Comparison of ENCODE assay signal across 9 cellular contexts in the genomic region with DNA sequence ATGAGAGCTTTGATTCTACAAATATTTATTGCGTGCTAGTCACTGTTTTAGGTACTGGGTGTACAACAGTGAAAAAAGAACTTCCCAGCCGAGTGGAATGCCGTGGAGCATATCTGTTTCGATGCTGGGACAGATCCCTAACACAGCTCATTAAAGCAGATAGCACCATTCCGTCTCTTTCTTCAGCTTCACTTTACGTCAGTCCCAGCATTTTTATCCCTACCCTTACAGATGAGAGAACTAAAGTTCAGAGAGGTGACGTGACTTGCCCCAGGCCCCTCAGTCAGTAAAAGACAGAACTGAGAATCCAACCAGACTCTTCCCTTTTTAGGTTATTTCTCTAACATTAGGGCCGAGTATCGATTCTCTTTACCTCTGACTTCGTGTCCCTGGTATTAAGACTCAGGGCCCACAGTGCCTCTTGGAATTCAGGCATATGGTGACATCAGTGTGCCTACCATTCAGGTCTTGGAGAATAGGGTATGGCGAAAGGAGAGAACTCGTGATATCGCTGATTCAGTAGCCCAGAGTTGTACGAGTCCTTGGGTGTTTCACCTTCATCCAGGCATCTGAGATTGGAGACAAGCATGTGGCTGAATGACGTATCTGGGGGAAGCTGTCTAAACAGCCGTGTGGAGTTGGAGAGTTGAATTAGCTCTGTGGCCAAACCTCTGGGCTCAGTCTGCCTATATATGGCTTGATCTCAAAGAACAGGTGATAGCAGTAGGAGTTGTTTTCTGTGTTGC. TPM values are rescaled to one million over a fixed set of nuclear protein-coding genes. Genes with fewer than 3 reads are reported as not detected.
A peak's percentile ranks its signal among the peaks of the same experiment; 100 is the strongest.
DNase-seq lines count a peak whose midpoint lies in the region; ATAC-seq lines count a peak whose summit lies in the region.
"Had no signal": no experiment of that assay in that cellular context is flagged by ENCODE, and none has a peak within 500 bp of the region (broad histone marks: within the 10 kb centered on the region; RNA-seq: fewer than 3 reads in every experiment).

No MANE protein-coding gene starts in this region.

- H2BK15ac ChIP-seq in mesendoderm (replicated peaks; ENCODE audit: low read depth): no peak overlapping the region

- peaks cover 88% of the 10 kb centered on the region for H3K79me2 ChIP-seq in mesendoderm (ENCODE audit: control insufficient read depth, insufficient read depth, low read length)

- H4K8ac ChIP-seq in mesendoderm (ENCODE audit: low read depth, low read length): no peak overlapping the region

- no peak overlapping the region for H3K4me3 Mint-ChIP-seq in central memory CD8-positive, alpha-beta T cell
- H3K4me3 Mint-ChIP-seq in activated T-cell treated with anti-CD3 and anti-CD28 coated beads, Interleukin-2, amount 50 U/mL, for 24 hours: no peak overlapping the region
- H3K4me3 Mint-ChIP-seq in activated CD4-positive, alpha-beta T cell treated with anti-CD3 and anti-CD28 coated beads, Interleukin-2, amount 10 ng/mL, durations not matched to agents 24 days and 14 days: no peak overlapping the region

- H3K4me3 ChIP-seq in mesendoderm (ENCODE audit: low read length): no peak overlapping the region

- H3K36me3 ChIP-seq in mesendoderm (ENCODE audit: control insufficient read depth, insufficient read depth, low read length): no peaks in the 10 kb centered on the region

- H2BK120ac ChIP-seq in mesendoderm (ENCODE audit: low read depth, low read length): no peak overlapping the region

- peaks cover 82% of the 10 kb centered on the region for H3K4me1 Mint-ChIP-seq in central memory CD8-positive, alpha-beta T cell
- peaks cover 70% of the 10 kb centered on the region for H3K4me1 Mint-ChIP-seq in activated T-cell treated with anti-CD3 and anti-CD28 coated beads, Interleukin-2, amount 50 U/mL, for 24 hours (ENCODE audit: low read depth)
- peaks cover 63% of the 10 kb centered on the region for H3K4me1 Mint-ChIP-seq in activated CD4-positive, alpha-beta T cell treated with anti-CD3 and anti-CD28 coated beads, Interleukin-2, amount 10 ng/mL, durations not matched to agents 24 days and 14 days

- peak overlapping the region; percentile 4 for H3K27ac Mint-ChIP-seq in central memory CD8-positive, alpha-beta T cell (ENCODE audit: low read depth)
- no peak overlapping the region for H3K27ac Mint-ChIP-seq in activated T-cell treated with anti-CD3 and anti-CD28 coated beads, Interleukin-2, amount 50 U/mL, for 24 hours
- no peak overlapping the region for H3K27ac Mint-ChIP-seq in activated CD4-positive, alpha-beta T cell treated with anti-CD3 and anti-CD28 coated beads, Interleukin-2, amount 10 ng/mL, durations not matched to agents 24 days and 14 days

- no peak overlapping the region for H2BK5ac ChIP-seq in mesendoderm (ENCODE audit: low read length)

- peaks cover 43% of the 10 kb centered on the region for H3K79me1 ChIP-seq in mesendoderm (ENCODE audit: low read length)

- H3K4ac ChIP-seq in mesendoderm (ENCODE audit: low read depth, low read length): no peak overlapping the region

- no peaks in the 10 kb centered on the region for H3K27me3 ChIP-seq in mesendoderm (ENCODE audit: insufficient read depth, low read length, poor library complexity)

- no peak overlapping the region for H3K56ac ChIP-seq in mesendoderm (ENCODE audit: low read length)

- no peak overlapping the region for H3K9ac ChIP-seq in mesendoderm (ENCODE audit: low read length)

- intact Hi-C loops in activated CD4-positive, alpha-beta T cell treated with anti-CD3 and anti-CD28 coated beads, Interleukin-2, amount 10 ng/mL, durations not matched to agents 24 days and 14 days (cut with micrococcal nuclease): no loop called here

- no peak overlapping the region for H3K23ac ChIP-seq in mesendoderm (ENCODE audit: low read length)

- peaks cover 7% of the 10 kb centered on the region for H3K36me3 Mint-ChIP-seq in central memory CD8-positive, alpha-beta T cell (ENCODE audit: insufficient read depth)
- peaks cover 35% of the 10 kb centered on the region for H3K36me3 Mint-ChIP-seq in activated T-cell treated with anti-CD3 and anti-CD28 coated beads, Interleukin-2, amount 50 U/mL, for 24 hours (ENCODE audit: low read depth)
- H3K36me3 Mint-ChIP-seq in activated CD4-positive, alpha-beta T cell treated with anti-CD3 and anti-CD28 coated beads, Interleukin-2, amount 10 ng/mL, durations not matched to agents 24 days and 14 days (ENCODE audit: low read depth): peaks cover 21% of the 10 kb centered on the region

- H3K27ac ChIP-seq in mesendoderm (ENCODE audit: low read depth, low read length) (peak overlapping the region; percentile 5), temporal lobe (ENCODE audit: low read depth, low read length) (peak overlapping the region; percentile 40)

- DNase-seq in LHCN-M2 (ENCODE audit: low read depth): peak; percentile 98
- no peak for DNase-seq in central memory CD8-positive, alpha-beta T cell (ENCODE audit: low spot score in 2 of 2)
- peak; percentile 82 for DNase-seq in mesendoderm
- DNase-seq in activated T-cell treated with anti-CD3 and anti-CD28 coated beads, Interleukin-2, amount 50 U/mL, for 24 hours: no peak
- no peak for DNase-seq in activated CD4-positive, alpha-beta T cell treated with anti-CD3 and anti-CD28 coated beads, Interleukin-2, amount 10 ng/mL, durations not matched to agents 24 days and 14 days
- DNase-seq: NCI-H187 treated with DMSO at 0.1 percent for 48 hours had no signal

- H3K4me1 ChIP-seq in mesendoderm (ENCODE audit: control insufficient read depth, low read depth, low read length): peaks cover 16% of the 10 kb centered on the region

- ATAC-seq in central memory CD8-positive, alpha-beta T cell (replicated peaks; ENCODE audit: extremely low read depth, poor library complexity, severe bottlenecking): no peak
- ATAC-seq in GM21423 (IDR thresholded peaks at IDR 0.05; ENCODE audit: unreplicated experiment): no peak
- ATAC-seq in activated CD4-positive, CD25-positive, alpha-beta regulatory T cell treated with anti-CD3 and anti-CD28 coated beads, Interleukin-2, amount 50 U/mL, for 24 hours: no peak

- H3K9me3 Mint-ChIP-seq in central memory CD8-positive, alpha-beta T cell: no peaks in the 10 kb centered on the region
- H3K9me3 Mint-ChIP-seq in activated T-cell treated with anti-CD3 and anti-CD28 coated beads, Interleukin-2, amount 50 U/mL, for 24 hours: no peaks in the 10 kb centered on the region
- no peaks in the 10 kb centered on the region for H3K9me3 Mint-ChIP-seq in activated CD4-positive, alpha-beta T cell treated with anti-CD3 and anti-CD28 coated beads, Interleukin-2, amount 10 ng/mL, durations not matched to agents 24 days and 14 days

- peak overlapping the region; percentile 41 for H3K18ac ChIP-seq in mesendoderm (ENCODE audit: low read length)

- no CpG with 5 or more reads among the region's 16 CpGs for WGBS in mesendoderm (ENCODE audit: extremely low coverage, insufficient coverage, low lambda C conversion rate)

- H3K4me2 ChIP-seq in mesendoderm (ENCODE audit: low read length): no peak overlapping the region

- H4K5ac ChIP-seq in mesendoderm (ENCODE audit: low read length): no peak overlapping the region

- H2AK5ac ChIP-seq in mesendoderm (ENCODE audit: low read length): no peak overlapping the region

- no peaks in the 10 kb centered on the region for H3K27me3 Mint-ChIP-seq in central memory CD8-positive, alpha-beta T cell
- no peaks in the 10 kb centered on the region for H3K27me3 Mint-ChIP-seq in activated T-cell treated with anti-CD3 and anti-CD28 coated beads, Interleukin-2, amount 50 U/mL, for 24 hours
- no peaks in the 10 kb centered on the region for H3K27me3 Mint-ChIP-seq in activated CD4-positive, alpha-beta T cell treated with anti-CD3 and anti-CD28 coated beads, Interleukin-2, amount 10 ng/mL, durations not matched to agents 24 days and 14 days

RNA-seq across cellular contexts. Expression of a gene that starts 27.1 kb away (rescaled TPM):
- total RNA-seq in LHCN-M2 (2014; rRNA removed): 451 and 519 TPM in 2 replicates
- 1,228 TPM for polyA plus RNA-seq in LHCN-M2 (2012)
- 294 TPM for polyA plus RNA-seq in mesendoderm (2013, experiment 1 of 2)
- polyA plus RNA-seq in mesendoderm (2013, experiment 2 of 2): 302 TPM
- total RNA-seq in temporal lobe: 51.9 TPM
- 243 and 257 TPM in 2 replicates for total RNA-seq in activated CD4-positive, alpha-beta T cell treated with anti-CD3 and anti-CD28 coated beads, Interleukin-2, amount 10 ng/mL, durations not matched to agents 24 days and 14 days

RNA-seq across cellular contexts. Expression of a gene that starts 55.6 kb away (rescaled TPM):
- total RNA-seq in LHCN-M2 (2014; rRNA removed) (279 and 320 TPM in 2 replicates), temporal lobe (89.0 TPM)
- 371 TPM for polyA plus RNA-seq in LHCN-M2 (2012)
- 422 TPM for polyA plus RNA-seq in mesendoderm (2013, experiment 1 of 2)
- polyA plus RNA-seq in mesendoderm (2013, experiment 2 of 2): 421 TPM
- 321 and 322 TPM in 2 replicates for total RNA-seq in activated CD4-positive, alpha-beta T cell treated with anti-CD3 and anti-CD28 coated beads, Interleukin-2, amount 10 ng/mL, durations not matched to agents 24 days and 14 days

RNA-seq across cellular contexts. Expression of a gene that starts 56.8 kb away (rescaled TPM):
- total RNA-seq in LHCN-M2 (2014; rRNA removed) (0.19 and 2.0 TPM in 2 replicates), temporal lobe (0.49 TPM)
- polyA plus RNA-seq in LHCN-M2 (2012): 0.09 TPM
- 9.1 TPM for polyA plus RNA-seq in mesendoderm (2013, experiment 1 of 2)
- polyA plus RNA-seq in mesendoderm (2013, experiment 2 of 2): 8.6 TPM
- 156 and 172 TPM in 2 replicates for total RNA-seq in activated CD4-positive, alpha-beta T cell treated with anti-CD3 and anti-CD28 coated beads, Interleukin-2, amount 10 ng/mL, durations not matched to agents 24 days and 14 days

Comparison
In these comparisons a context has a peak if more than half of its experiments do, and no peak if none do; other contexts are left out.
1. DNase-seq: peak in LHCN-M2 (single experiment) and mesendoderm (single experiment); none in central memory CD8-positive, alpha-beta T cell (0 of 2), activated T-cell treated with anti-CD3 and anti-CD28 coated beads, Interleukin-2, amount 50 U/mL, for 24 hours (single experiment) and activated CD4-positive, alpha-beta T cell treated with anti-CD3 and anti-CD28 coated beads, Interleukin-2, amount 10 ng/mL, durations not matched to agents 24 days and 14 days (single experiment).
2. RNA of a gene that starts 56.8 kb away (total RNA-seq): 156 to 172 TPM in activated CD4-positive, alpha-beta T cell treated with anti-CD3 and anti-CD28 coated beads, Interleukin-2, amount 10 ng/mL, durations not matched to agents 24 days and 14 days; 0.19 to 2.0 TPM in LHCN-M2 and 0.49 TPM in temporal lobe (single experiment); every median in the first group is over 10 times any median in the second.